ENCODE assay signal across 8 cellular contexts in the genomic region with DNA sequence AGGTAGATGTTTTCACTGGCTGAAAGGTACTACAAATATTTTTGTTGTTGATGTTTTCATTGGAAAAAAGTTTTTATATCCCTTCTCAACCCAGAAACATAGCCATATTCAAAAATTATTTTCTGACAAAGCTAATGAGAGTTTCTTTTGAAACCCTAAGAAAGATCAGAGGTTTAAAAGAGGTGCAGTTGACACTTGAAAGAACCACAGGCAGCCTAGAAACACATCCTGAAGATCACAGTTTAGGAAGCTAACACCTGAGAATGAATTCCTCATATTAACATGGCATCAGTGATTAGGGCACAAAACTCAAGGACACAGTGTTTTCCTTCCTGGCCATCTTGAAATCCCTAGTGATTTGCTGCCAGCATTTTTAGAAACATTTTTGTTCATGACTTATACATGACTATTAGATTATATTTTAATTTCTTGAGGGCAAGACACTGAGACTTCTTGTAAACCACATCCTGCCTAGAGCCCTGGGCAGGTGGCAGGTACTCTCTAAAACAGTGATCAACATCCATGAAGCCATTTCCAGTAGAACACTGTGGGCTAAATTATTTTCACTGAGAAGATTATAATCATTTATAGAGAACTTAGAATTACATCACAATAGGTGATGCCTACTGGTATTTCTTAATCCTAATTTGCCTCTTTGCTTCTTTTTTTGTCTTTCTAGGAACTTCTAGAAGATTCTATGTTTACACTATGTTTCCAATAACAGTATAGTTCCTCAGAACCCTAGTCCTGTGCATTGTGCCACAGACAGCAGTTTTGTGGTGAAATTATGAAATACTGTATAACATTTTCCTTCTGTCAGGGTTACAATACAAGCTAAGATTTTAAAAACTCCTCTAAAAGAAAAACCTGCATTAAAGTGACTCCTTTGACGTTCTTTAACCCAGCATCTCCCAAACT.
DNase-seq lines count a peak whose midpoint lies in the region; ATAC-seq and TF ChIP-seq lines count a peak whose summit lies in the region.

No MANE protein-coding gene starts in this region.

- no peak overlapping the region for H3K4me3 ChIP-seq in neural progenitor cell

- H3K4me1 ChIP-seq in neural progenitor cell, result no peaks in the 10 kb centered on the region

- no peak overlapping the region for H3K4me3 Mint-ChIP-seq in neural progenitor cell

- H3K27me3 Mint-ChIP-seq in neural progenitor cell (ENCODE audit: insufficient read depth, low read depth), result no peaks in the 10 kb centered on the region

- no peak for TF ChIP-seq CTCF in neural progenitor cell (IDR thresholded peaks at IDR 0.05)

- H3K4me1 Mint-ChIP-seq in neural progenitor cell, result no peaks in the 10 kb centered on the region

- no peak overlapping the region for H3K27ac ChIP-seq in neural progenitor cell

- H3K27me3 ChIP-seq in neural progenitor cell, result no peaks in the 10 kb centered on the region

- H3K9ac ChIP-seq in neural progenitor cell, result no peak overlapping the region

- H3K9me3 Mint-ChIP-seq in neural progenitor cell, result no peaks in the 10 kb centered on the region

- peak; percentile 23 for DNase-seq in activated T-cell treated with anti-CD3 and anti-CD28 coated beads, Interleukin-2, amount 50 U/mL, for 1 hour
- DNase-seq in activated T-cell treated with anti-CD3 and anti-CD28 coated beads for 4 hours, result no peak
- DNase-seq in T-helper 9 cell, result peak; percentile 3
- DNase-seq in stimulated activated naive CD8-positive, alpha-beta T cell treated with anti-CD3 and anti-CD28 coated beads, Interleukin-15, Interleukin-2, amounts not matched to agents 100 U/mL and 50 U/mL, for 24 hours, result no peak
- no peak for DNase-seq in neural progenitor cell (ENCODE audit: low spot score)
- no peak for DNase-seq in pons (ENCODE audit: low spot score)
- no peak for DNase-seq in kidney glomerular epithelial cell (lab: John Stamatoyannopoulos, UW)

- no peak overlapping the region for H3K4me2 ChIP-seq in neural progenitor cell

- H4K20me1 ChIP-seq in neural progenitor cell (ENCODE audit: low read depth), result no peaks in the 10 kb centered on the region

- H3K9me3 ChIP-seq in neural progenitor cell (ENCODE audit: low read depth), result no peaks in the 10 kb centered on the region

- no peaks in the 10 kb centered on the region for H3K79me2 ChIP-seq in neural progenitor cell (ENCODE audit: low read depth)

- no peak overlapping the region for H2AFZ ChIP-seq in neural progenitor cell (replicated peaks)

- H3K36me3 Mint-ChIP-seq in neural progenitor cell, result no peaks in the 10 kb centered on the region

- H3K36me3 ChIP-seq in neural progenitor cell, result no peaks in the 10 kb centered on the region

- ATAC-seq in HG03064 (IDR thresholded peaks at IDR 0.05; ENCODE audit: low read depth, unreplicated experiment), result peak; percentile 98
- peak; percentile 26 for ATAC-seq in stimulated activated naive CD8-positive, alpha-beta T cell treated with anti-CD3 and anti-CD28 coated beads, Interleukin-15, Interleukin-2, amounts not matched to agents 100 U/mL and 50 U/mL, for 24 hours

- no peak overlapping the region for H3K27ac Mint-ChIP-seq in neural progenitor cell

- H3F3A ChIP-seq in neural progenitor cell (ENCODE audit: low read depth), result no peaks in the 10 kb centered on the region

Comparison
In these comparisons a context has a peak if more than half of its experiments do, and no peak if none do; other contexts are left out.
1. DNase-seq: peak in activated T-cell treated with anti-CD3 and anti-CD28 coated beads, Interleukin-2, amount 50 U/mL, for 1 hour (single experiment) and T-helper 9 cell (single experiment); none in activated T-cell treated with anti-CD3 and anti-CD28 coated beads for 4 hours (single experiment), stimulated activated naive CD8-positive, alpha-beta T cell treated with anti-CD3 and anti-CD28 coated beads, Interleukin-15, Interleukin-2, amounts not matched to agents 100 U/mL and 50 U/mL, for 24 hours (single experiment), neural progenitor cell (single experiment), pons (single experiment) and kidney glomerular epithelial cell (single experiment).